ENCODE assay signal across 24 cellular contexts in genomic region chr11:96942855-96943254, GRCh38.
"Had no signal": no experiment of that assay in that cellular context is flagged by ENCODE, and none has a peak within 500 bp of the region (broad histone marks: within the 10 kb centered on the region; RNA-seq: fewer than 3 reads in every experiment).

No MANE protein-coding gene starts in this region.

- H3K4me3 ChIP-seq: SJSA1, SK-N-MC had no signal

- H3K9me3 ChIP-seq: SJSA1 had no signal

- DNase-seq: IMR-90, Karpas-422, KG1, MV-4-11, NCI-H1048, NCI-H1105, NCI-H1417, NCI-H1436 treated with DMSO at 0.1 percent for 48 hours, NCI-H1694, NCI-H187 treated with DMSO at 0.1 percent for 48 hours, NCI-H2081, NCI-H2107, NCI-H2227 treated with DMSO at 0.1 percent for 48 hours, NCI-H446, NCI-H510A, NCI-H524 treated with DMSO at 0.1 percent for 48 hours, NCI-H69, NCI-H774, Right ventricle myocardium superior, RPMI8226, SIG-M5 had no signal

- H3K36me3 ChIP-seq: SJSA1 had no signal

- H3K27ac ChIP-seq: SJSA1, SK-N-MC had no signal

- H3K27me3 ChIP-seq: SJSA1 had no signal

- H3K4me1 ChIP-seq: SJSA1 had no signal

- ATAC-seq: HepG2 had no signal
